21 cellular contexts compared by ENCODE assay signal in the genomic region with DNA sequence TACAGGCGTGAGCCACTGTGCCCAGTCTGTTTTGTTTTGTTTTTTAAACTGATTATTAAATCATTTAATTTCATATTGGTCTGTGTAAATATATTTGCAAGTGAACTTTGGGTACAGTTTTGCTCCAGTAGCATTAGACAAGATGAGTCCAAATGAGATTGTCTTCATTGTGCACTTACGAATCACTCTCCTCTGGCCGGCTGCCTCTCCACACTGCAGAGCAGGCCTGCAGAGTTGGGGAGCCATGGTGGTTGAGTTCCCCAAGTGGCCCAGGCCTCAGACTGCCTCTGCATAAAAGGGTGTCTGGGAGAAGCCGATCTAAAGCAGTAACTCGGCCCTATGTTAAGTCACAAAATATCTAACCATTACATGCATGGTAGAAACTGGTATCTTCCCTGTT.
DNase-seq lines count a peak whose midpoint lies in the region; ATAC-seq and TF ChIP-seq lines count a peak whose summit lies in the region.
"Had no signal": no experiment of that assay in that cellular context is flagged by ENCODE, and none has a peak within 500 bp of the region (broad histone marks: within the 10 kb centered on the region; RNA-seq: fewer than 3 reads in every experiment).

No MANE protein-coding gene starts in this region.

- no peak for ATAC-seq in WTC11
- ATAC-seq in GM21381 (IDR thresholded peaks at IDR 0.05; ENCODE audit: unreplicated experiment), result no peak
- no peak for ATAC-seq in SK-N-SH treated with all-trans-retinoic acid at 6 μM for 48 hours

- no peak overlapping the region for H2AFZ ChIP-seq in neural progenitor cell (replicated peaks)

- H3F3A ChIP-seq in neural progenitor cell (ENCODE audit: low read depth), result no peaks in the 10 kb centered on the region

- H3K4me1 Mint-ChIP-seq in WTC11, result peaks cover 13% of the 10 kb centered on the region
- H3K4me1 Mint-ChIP-seq in neural progenitor cell, result peaks cover 37% of the 10 kb centered on the region
- H3K4me1 Mint-ChIP-seq: CD8-positive, alpha-beta memory T cell had no signal

- H3K4me1 ChIP-seq in neural progenitor cell, result peaks cover 11% of the 10 kb centered on the region

- TF ChIP-seq CTCF in WTC11 (IDR thresholded peaks at IDR 0.05) (no peak), neural progenitor cell (IDR thresholded peaks at IDR 0.05) (no peak)

- no peaks in the 10 kb centered on the region for H3K79me2 ChIP-seq in neural progenitor cell (ENCODE audit: low read depth)

- H3K9me3 Mint-ChIP-seq in WTC11 (peaks cover 7% of the 10 kb centered on the region; the same call in 1 of the 2 replicates), neural progenitor cell (no peaks in the 10 kb centered on the region)

- no peaks in the 10 kb centered on the region for H3K9me3 ChIP-seq in neural progenitor cell (ENCODE audit: low read depth)
- H3K9me3 ChIP-seq: SJCRH30 had no signal

- no peak overlapping the region for H3K4me3 ChIP-seq in neural progenitor cell
- H3K4me3 ChIP-seq: SJCRH30 had no signal

- H3K4me2 ChIP-seq in neural progenitor cell, result no peak overlapping the region
- H3K4me2 ChIP-seq: KMS-11 had no signal

- CTCF ChIA-PET in WTC11 (lab: Charles Lee), result interaction anchor here (1.1 to 2.2 kb wide), 2 partner anchors 14 to 52 kb away, joined by 3 to 9 read pairs; no protein-coding TSS in a partner anchor

- no peaks in the 10 kb centered on the region for H3K27me3 ChIP-seq in neural progenitor cell
- H3K27me3 ChIP-seq: SJCRH30 had no signal

- H3K27me3 Mint-ChIP-seq in WTC11 (ENCODE audit: low read depth) (no peaks in the 10 kb centered on the region), neural progenitor cell (ENCODE audit: insufficient read depth, low read depth) (peaks cover 8% of the 10 kb centered on the region)

- H3K9ac ChIP-seq in neural progenitor cell, result no peak overlapping the region
- H3K9ac ChIP-seq: KMS-11 had no signal

- H3K27ac Mint-ChIP-seq in WTC11 (peak overlapping the region; percentile 71), neural progenitor cell (no peak overlapping the region)
- H3K27ac Mint-ChIP-seq: CD8-positive, alpha-beta memory T cell had no signal

- H4K20me1 ChIP-seq in neural progenitor cell (ENCODE audit: low read depth), result no peaks in the 10 kb centered on the region

- peak; percentile 40 for DNase-seq in GM03348 (ENCODE audit: low spot score)
- no peak for DNase-seq in WTC11 (ENCODE audit: low spot score)
- DNase-seq in neural progenitor cell (ENCODE audit: low spot score), result no peak
- DNase-seq in HuH-7 (ENCODE audit: low spot score), result no peak
- DNase-seq in RPMI8226, result no peak
- DNase-seq: AML-193; C1 segment of cervical spinal cord; Calu3; CD8-positive, alpha-beta memory T cell; DMS153; GDM1; H7; NCI-H1105; NCI-H2029 treated with DMSO at 0.1 percent for 48 hours; NCI-H226; NCI-H510A treated with DMSO at 0.1 percent for 48 hours; NCI-H748 treated with DMSO at 0.1 percent for 48 hours; SJCRH30 had no signal

- peaks cover 4% of the 10 kb centered on the region for H3K36me3 ChIP-seq in neural progenitor cell
- H3K36me3 ChIP-seq: SJCRH30 had no signal

- H3K4me3 Mint-ChIP-seq in WTC11 (no peak overlapping the region), neural progenitor cell (no peak overlapping the region)
- H3K4me3 Mint-ChIP-seq: CD8-positive, alpha-beta memory T cell had no signal

- H3K36me3 Mint-ChIP-seq in WTC11 (peaks cover 32% of the 10 kb centered on the region), neural progenitor cell (peaks cover 39% of the 10 kb centered on the region)

- H3K27ac ChIP-seq in neural progenitor cell, result peak overlapping the region; percentile 37
- H3K27ac ChIP-seq: KMS-11, SJCRH30 had no signal

- POLR2A ChIA-PET in WTC11 (lab: Charles Lee), result no interaction called here

TF ChIP-seq in WTC11, 78 proteins besides CTCF, POLR2A, EP300 and RAD21:
- TF ChIP-seq, protein P1, sequence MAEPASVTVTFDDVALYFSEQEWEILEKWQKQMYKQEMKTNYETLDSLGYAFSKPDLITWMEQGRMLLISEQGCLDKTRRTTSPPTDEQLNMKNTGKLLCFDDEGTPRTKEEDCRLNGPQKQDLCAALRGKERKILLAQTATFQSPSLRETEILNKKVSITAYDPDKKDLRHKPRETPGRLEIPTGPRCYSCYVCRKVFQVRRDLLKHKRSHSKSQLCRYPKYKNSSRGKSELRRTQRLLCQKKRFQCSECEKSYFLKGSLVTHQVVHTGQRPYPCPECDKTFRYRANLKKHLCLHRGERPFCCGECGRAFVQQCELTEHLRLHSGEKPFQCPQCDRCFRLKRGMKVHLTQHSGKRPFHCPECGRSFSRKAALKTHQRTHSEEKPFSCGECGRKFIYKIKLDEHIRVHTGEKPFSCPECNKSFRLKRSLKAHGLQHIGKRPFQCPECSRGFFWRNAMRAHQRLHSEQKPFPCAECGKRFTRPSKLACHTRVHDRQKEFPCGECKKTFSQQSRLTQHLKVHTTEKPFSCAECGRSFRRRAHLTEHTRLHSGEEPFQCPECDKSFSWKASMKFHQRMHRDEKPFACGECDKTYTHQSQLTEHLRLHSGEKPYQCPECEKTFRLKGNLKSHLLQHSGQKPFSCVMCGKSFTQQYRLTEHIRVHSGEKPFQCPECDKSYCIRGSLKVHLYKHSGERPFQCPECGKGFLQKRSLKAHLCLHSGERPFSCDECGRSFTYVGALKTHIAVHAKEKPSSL (CRISPR knock-in tag; conservative IDR thresholded peaks at IDR 0.05), result no peak

TF ChIP-seq in SK-N-SH treated with all-trans-retinoic acid at 6 μM for 48 hours, 23 proteins besides CTCF, POLR2A, EP300 and RAD21:
- TF ChIP-seq ZNF565 (CRISPR knock-in tag; conservative IDR thresholded peaks at IDR 0.05; ENCODE audit: low read depth) (no peak), PPARA (CRISPR knock-in tag; IDR thresholded peaks at IDR 0.05; ENCODE audit: borderline replicate concordance) (no peak), ZC3H10 (CRISPR knock-in tag; IDR thresholded peaks at IDR 0.05) (no peak), TCF4 (CRISPR knock-in tag; IDR thresholded peaks at IDR 0.05; ENCODE audit: borderline replicate concordance) (no peak), ZNF70 (CRISPR knock-in tag; IDR thresholded peaks at IDR 0.05) (no peak), CSRNP3 (CRISPR knock-in tag; IDR thresholded peaks at IDR 0.05) (no peak), ESRRG (CRISPR knock-in tag; IDR thresholded peaks at IDR 0.05) (no peak), ISL1 (CRISPR knock-in tag; IDR thresholded peaks at IDR 0.05) (no peak), TSHZ2 (CRISPR knock-in tag; IDR thresholded peaks at IDR 0.05) (no peak), RARB (CRISPR knock-in tag; IDR thresholded peaks at IDR 0.05) (no peak), ZFP3 (CRISPR knock-in tag; IDR thresholded peaks at IDR 0.05) (no peak)
